Comparison of ENCODE assay signal across 1 cellular context in genomic region chr2:45944075-45944474, GRCh38.
TF ChIP-seq lines count a peak whose summit lies in the region.

No MANE protein-coding gene starts in this region.

TF ChIP-seq in IMR-90, 13 proteins besides CTCF, POLR2A, EP300 and RAD21:
- TF ChIP-seq BHLHE40 (IDR thresholded peaks at IDR 0.05; ENCODE audit: low read depth, low read length), result no peak
- no peak for TF ChIP-seq CEBPB (IDR thresholded peaks at IDR 0.05; ENCODE audit: low read depth, low read length)
- no peak for TF ChIP-seq CHD1 (IDR thresholded peaks at IDR 0.05; ENCODE audit: low read depth, low read length)
- no peak for TF ChIP-seq USF2 (IDR thresholded peaks at IDR 0.05; ENCODE audit: low read depth, low read length)
- no peak for TF ChIP-seq SMC3 (IDR thresholded peaks at IDR 0.05; ENCODE audit: low read depth, low read length)
- TF ChIP-seq MAZ (IDR thresholded peaks at IDR 0.05; ENCODE audit: borderline replicate concordance, low read depth, low read length), result no peak
- TF ChIP-seq RFX5 (IDR thresholded peaks at IDR 0.05; ENCODE audit: low read depth, low read length), result no peak
- no peak for TF ChIP-seq MXI1 (IDR thresholded peaks at IDR 0.05; ENCODE audit: borderline replicate concordance, low read depth, low read length)
- no peak for TF ChIP-seq FOS (IDR thresholded peaks at IDR 0.05; ENCODE audit: low read depth, low read length)
